ENCODE assay signal across 11 cellular contexts in genomic region chr16:30030841-30031413, GRCh38. TPM values are rescaled to one million over a fixed set of nuclear protein-coding genes. Genes with fewer than 3 reads are reported as not detected.
DNase-seq lines count a peak whose midpoint lies in the region; FAIRE-seq and TF ChIP-seq lines count a peak whose summit lies in the region.
"Had no signal": no experiment of that assay in that cellular context is flagged by ENCODE, and none has a peak within 500 bp of the region (broad histone marks: within the 10 kb centered on the region; RNA-seq: fewer than 3 reads in every experiment).

Gene TLCD3B, minus strand, starts transcription at chr16:30031271. Its CDS starts 744 bp downstream, at chr16:30030527.

- H3K4me1 ChIP-seq in astrocyte (ENCODE audit: insufficient read depth, low read length) (peaks cover 5% of the 10 kb centered on the region), thyroid gland (peaks cover 0 to 5% of the 10 kb centered on the region in 2 donors)

- H3K4me3 ChIP-seq in BJ (ENCODE audit: low read depth, low read length) (peak within 1 kb of the TSS; percentile 6), astrocyte (ENCODE audit: insufficient read depth, low read depth, low read length) (no peak within 1 kb of the TSS), thyroid gland (replicated peaks in 1 of 3) (no peak within 1 kb of the TSS)

- H3K27ac Mint-ChIP-seq in IgD-negative memory B cell (no peak within 1 kb of the TSS), astrocyte (ENCODE audit: unreplicated experiment) (no peak within 1 kb of the TSS), mesothelial cell of epicardium (no peak within 1 kb of the TSS)

- no peak for FAIRE-seq in astrocyte (lab: Jason Lieb, UNC)

- H3K4me1 Mint-ChIP-seq in IgD-negative memory B cell (peaks cover 5 to 7% (median 5%) of the 10 kb centered on the region in 3 donors), astrocyte (ENCODE audit: low read depth, unreplicated experiment) (peaks cover 4% of the 10 kb centered on the region), mesothelial cell of epicardium (peaks cover 9% of the 10 kb centered on the region)

- H3K9me3 Mint-ChIP-seq in IgD-negative memory B cell, result no peaks in the 10 kb centered on the region
- peaks cover 3% of the 10 kb centered on the region for H3K9me3 Mint-ChIP-seq in astrocyte (ENCODE audit: unreplicated experiment)
- no peaks in the 10 kb centered on the region for H3K9me3 Mint-ChIP-seq in mesothelial cell of epicardium

- peaks cover 30% of the 10 kb centered on the region for H3K27me3 ChIP-seq in BJ (ENCODE audit: control insufficient read depth, insufficient read depth, low read length)
- peaks cover 35% of the 10 kb centered on the region for H3K27me3 ChIP-seq in astrocyte (ENCODE audit: insufficient read depth, low read length)
- H3K27me3 ChIP-seq in thyroid gland, result peaks cover 15% of the 10 kb centered on the region

- H3K27me3 Mint-ChIP-seq in IgD-negative memory B cell (peaks cover 63% of the 10 kb centered on the region), astrocyte (ENCODE audit: low read depth, unreplicated experiment) (peaks cover 53% of the 10 kb centered on the region), mesothelial cell of epicardium (ENCODE audit: low read depth) (peaks cover 93% of the 10 kb centered on the region)

- TF ChIP-seq CTCF in BJ (IDR thresholded peaks at IDR 0.05; ENCODE audit: insufficient read depth, low read depth, low read length) (no peak), astrocyte (IDR thresholded peaks at IDR 0.05; ENCODE audit: insufficient read depth, low read depth, low read length) (no peak), mesothelial cell of epicardium (IDR thresholded peaks at IDR 0.05; ENCODE audit: unreplicated experiment) (no peak), GM10266 (IDR thresholded peaks at IDR 0.05; ENCODE audit: control insufficient read depth, insufficient read depth, low read depth, missing control alignments) (no peak), thyroid gland (IDR thresholded peaks at IDR 0.05) (no peak)

- CTCF ChIA-PET in BJ (lab: Yijun Ruan, JAX), result interaction anchor here (1.1 to 6.0 kb wide), 12 partner anchors 8 to 331 kb away, joined by 3 to 46 read pairs (median 7); partner anchors contain the start of gene C16orf92

- H3K4me3 Mint-ChIP-seq in IgD-negative memory B cell, result peak within 1 kb of the TSS in 3 of 4 donors; percentile 27 to 84 (median 67)
- H3K4me3 Mint-ChIP-seq in astrocyte (ENCODE audit: unreplicated experiment), result peak within 1 kb of the TSS; percentile 70
- H3K4me3 Mint-ChIP-seq in mesothelial cell of epicardium, result peak within 1 kb of the TSS; percentile 60

- intact Hi-C loops in thyroid gland (cut with DNase I), result no loop called here

- H3K36me3 Mint-ChIP-seq in IgD-negative memory B cell (peaks cover 1% of the 10 kb centered on the region), astrocyte (ENCODE audit: low read depth, unreplicated experiment) (no peaks in the 10 kb centered on the region), mesothelial cell of epicardium (no peaks in the 10 kb centered on the region)

- peak within 1 kb of the TSS; percentile 67 for H3K4me2 ChIP-seq in astrocyte (ENCODE audit: low read length)

- no peak within 1 kb of the TSS for H3K9ac ChIP-seq in astrocyte (ENCODE audit: low read length)

- no peaks in the 10 kb centered on the region for H3K79me2 ChIP-seq in astrocyte (ENCODE audit: insufficient read depth, low read length)

- peaks cover 8% of the 10 kb centered on the region for H4K20me1 ChIP-seq in astrocyte (ENCODE audit: insufficient read depth, low read length)

- no peak within 1 kb of the TSS for H2AFZ ChIP-seq in astrocyte (ENCODE audit: low read depth, low read length)

- H3K36me3 ChIP-seq in BJ (ENCODE audit: control insufficient read depth, insufficient read depth, low read length) (no peaks in the 10 kb centered on the region), astrocyte (ENCODE audit: insufficient read depth, low read length) (no peaks in the 10 kb centered on the region), thyroid gland (no peaks in the 10 kb centered on the region)
- H3K36me3 ChIP-seq: gastroesophageal sphincter had no signal

- POLR2A ChIA-PET in BJ (lab: Charles Lee), result no interaction called here

- DNase-seq in BJ (ENCODE audit: low read depth) (no peak), astrocyte (ENCODE audit: low read depth) (no peak), mesothelial cell of epicardium (ENCODE audit: low spot score in 2 of 2, unreplicated experiment in 2 of 2) (no peak), GM10266 (ENCODE audit: extremely low spot score) (no peak), DMS153 treated with DMSO at 0.1 percent for 48 hours (lab: John Stamatoyannopoulos, UW; ENCODE audit: unreplicated experiment) (no peak), DMS153 (lab: John Stamatoyannopoulos, UW) (no peak), thyroid gland (no peak)
- DNase-seq: activated naive CD4-positive, alpha-beta T cell treated with Interleukin-2 at 50 U/mL for 16 hours; SW 1271 had no signal

- no peak for TF ChIP-seq POLR2A in thyroid gland (IDR thresholded peaks at IDR 0.05)

- WGBS in thyroid gland, 2 donors, result 2% methylated on average over 21 to 27 of the region's 27 CpGs

- H3K27ac ChIP-seq in astrocyte (ENCODE audit: low read depth, low read length), result no peak within 1 kb of the TSS
- H3K27ac ChIP-seq in thyroid gland, result no peak within 1 kb of the TSS
- H3K27ac ChIP-seq: gastroesophageal sphincter had no signal

- H3K9me3 ChIP-seq in astrocyte (ENCODE audit: insufficient read depth, low read depth, low read length), result no peaks in the 10 kb centered on the region
- H3K9me3 ChIP-seq in thyroid gland, result no peaks in the 10 kb centered on the region
- H3K9me3 ChIP-seq: gastroesophageal sphincter had no signal

RNA-seq across cellular contexts. Expression of gene TLCD3B, which starts in this region (rescaled TPM):
- polyA plus RNA-seq in BJ (2011; rRNA removed) (0.06 and 0.13 TPM in 2 replicates), IgD-negative memory B cell (not detected)
- not detected in 2 replicates for polyA minus RNA-seq in BJ (2011; rRNA and poly(A)+ RNA removed)
- total RNA-seq in astrocyte (1.4 and 1.9 TPM in 2 replicates), mesothelial cell of epicardium (0.55 to 1.1 TPM (median 0.72 TPM) in 3 replicates), thyroid gland (under 1 TPM in 2 of 4 donors, not detected in 2; 0.54 to 0.79 TPM)
- total RNA-seq: gastroesophageal sphincter had no signal
